ENCODE assay signal across 29 cellular contexts in genomic region chr1:185497177-185497576, GRCh38.
"Had no signal": no experiment of that assay in that cellular context is flagged by ENCODE, and none has a peak within 500 bp of the region (broad histone marks: within the 10 kb centered on the region; RNA-seq: fewer than 3 reads in every experiment).

No MANE protein-coding gene starts in this region.

- DNase-seq: natural killer cell; occipital lobe; ovary; posterior cingulate gyrus; psoas muscle; right cardiac atrium; right lobe of liver; sigmoid colon; small intestine; stimulated activated CD4-positive, alpha-beta T cell treated with anti-CD3 and anti-CD28 coated beads, Interleukin-15, amount 100 ng/mL, for 24 hours; stimulated activated CD4-positive, alpha-beta T cell treated with anti-CD3 and anti-CD28 coated beads, Interleukin-2, amount 100 ng/mL, for 24 hours; stimulated activated CD4-positive, alpha-beta T cell treated with anti-CD3 and anti-CD28 coated beads, Interleukin-2, amount 100 ng/mL, for 48 hours; stimulated activated CD4-positive, alpha-beta T cell treated with anti-CD3 and anti-CD28 coated beads, Interleukin-4, amount 100 ng/mL, for 24 hours; stimulated activated naive B cell treated with anti-CD40 and anti-IgM and Interleukin-4, amounts not matched to agents 10 μg/mL and 1 μg/mL and 100 μg/mL, for 72 hours; stimulated activated naive CD4-positive, alpha-beta T cell treated with Interleukin-2 at 50 U/mL for 16 hours; stomach; thyroid gland; trophoblast cell; upper lobe of left lung had no signal

- H3K27ac ChIP-seq: neural progenitor cell, ovary, parathyroid adenoma, psoas muscle, right lobe of liver, sigmoid colon, stomach, thoracic aorta, thyroid gland, tibial nerve, upper lobe of left lung, vagina had no signal

- H3K36me3 ChIP-seq: neural progenitor cell, ovary, right lobe of liver, sigmoid colon, stomach, thoracic aorta, thyroid gland, tibial nerve, upper lobe of left lung, vagina had no signal

- H3K36me3 Mint-ChIP-seq: natural killer cell; neural progenitor cell; stimulated activated effector memory CD8-positive, alpha-beta T cell treated with anti-CD3 and anti-CD28 coated beads, Interleukin-12 subunit alpha, Interleukin-12 subunit beta, amount 100 ng/mL, for 72 hours; stimulated activated naive B cell treated with anti-CD40 and anti-IgM and Interleukin-4, amounts not matched to agents 10 μg/mL and 1 μg/mL and 100 μg/mL, for 72 hours had no signal

- FAIRE-seq: urothelium cell line had no signal

- H3K4me3 Mint-ChIP-seq: natural killer cell; nephron; neural progenitor cell; stimulated activated effector memory CD8-positive, alpha-beta T cell treated with anti-CD3 and anti-CD28 coated beads, Interleukin-12 subunit alpha, Interleukin-12 subunit beta, amount 100 ng/mL, for 72 hours; stimulated activated naive B cell treated with anti-CD40 and anti-IgM and Interleukin-4, amounts not matched to agents 10 μg/mL and 1 μg/mL and 100 μg/mL, for 72 hours; stimulated activated naive CD8-positive, alpha-beta T cell treated with anti-CD3 and anti-CD28 coated beads, Interleukin-15, Interleukin-2, amounts not matched to agents 100 ng/mL and 50 ng/mL, for 24 hours had no signal

- H3K27me3 Mint-ChIP-seq: stimulated activated naive CD8-positive, alpha-beta T cell treated with anti-CD3 and anti-CD28 coated beads, Interleukin-15, Interleukin-2, amounts not matched to agents 100 ng/mL and 50 ng/mL, for 24 hours had no signal

- H3K4me1 Mint-ChIP-seq: nephron, neural progenitor cell had no signal

- H3K27ac Mint-ChIP-seq: natural killer cell; nephron; neural progenitor cell; progenitor cell of endocrine pancreas; stimulated activated effector memory CD8-positive, alpha-beta T cell treated with anti-CD3 and anti-CD28 coated beads, Interleukin-12 subunit alpha, Interleukin-12 subunit beta, amount 100 ng/mL, for 72 hours; stimulated activated naive B cell treated with anti-CD40 and anti-IgM and Interleukin-4, amounts not matched to agents 10 μg/mL and 1 μg/mL and 100 μg/mL, for 72 hours; stimulated activated naive CD8-positive, alpha-beta T cell treated with anti-CD3 and anti-CD28 coated beads, Interleukin-15, Interleukin-2, amounts not matched to agents 100 ng/mL and 50 ng/mL, for 24 hours had no signal

- H3K9me3 Mint-ChIP-seq: natural killer cell; nephron; neural progenitor cell; stimulated activated effector memory CD8-positive, alpha-beta T cell treated with anti-CD3 and anti-CD28 coated beads, Interleukin-12 subunit alpha, Interleukin-12 subunit beta, amount 100 ng/mL, for 72 hours; stimulated activated naive B cell treated with anti-CD40 and anti-IgM and Interleukin-4, amounts not matched to agents 10 μg/mL and 1 μg/mL and 100 μg/mL, for 72 hours; stimulated activated naive CD8-positive, alpha-beta T cell treated with anti-CD3 and anti-CD28 coated beads, Interleukin-15, Interleukin-2, amounts not matched to agents 100 ng/mL and 50 ng/mL, for 24 hours had no signal

- H3K4me3 ChIP-seq: neural progenitor cell, ovary, psoas muscle, right lobe of liver, sigmoid colon, stomach, thoracic aorta, thyroid gland, tibial nerve, upper lobe of left lung, vagina had no signal

- H3K27me3 ChIP-seq: neural progenitor cell, ovary, right lobe of liver, sigmoid colon, stomach, thyroid gland, tibial nerve, upper lobe of left lung, vagina had no signal

- ATAC-seq: natural killer cell; psoas muscle; right cardiac atrium; right lobe of liver; stimulated activated effector memory CD8-positive, alpha-beta T cell treated with anti-CD3 and anti-CD28 coated beads, Interleukin-12 subunit alpha, Interleukin-12 subunit beta, amount 100 ng/mL, for 72 hours; stimulated activated naive B cell treated with anti-CD40 and anti-IgM and Interleukin-4, amounts not matched to agents 10 μg/mL and 1 μg/mL and 100 μg/mL, for 72 hours had no signal
